ENCODE assay signal across 1 cellular context in the genomic region with DNA sequence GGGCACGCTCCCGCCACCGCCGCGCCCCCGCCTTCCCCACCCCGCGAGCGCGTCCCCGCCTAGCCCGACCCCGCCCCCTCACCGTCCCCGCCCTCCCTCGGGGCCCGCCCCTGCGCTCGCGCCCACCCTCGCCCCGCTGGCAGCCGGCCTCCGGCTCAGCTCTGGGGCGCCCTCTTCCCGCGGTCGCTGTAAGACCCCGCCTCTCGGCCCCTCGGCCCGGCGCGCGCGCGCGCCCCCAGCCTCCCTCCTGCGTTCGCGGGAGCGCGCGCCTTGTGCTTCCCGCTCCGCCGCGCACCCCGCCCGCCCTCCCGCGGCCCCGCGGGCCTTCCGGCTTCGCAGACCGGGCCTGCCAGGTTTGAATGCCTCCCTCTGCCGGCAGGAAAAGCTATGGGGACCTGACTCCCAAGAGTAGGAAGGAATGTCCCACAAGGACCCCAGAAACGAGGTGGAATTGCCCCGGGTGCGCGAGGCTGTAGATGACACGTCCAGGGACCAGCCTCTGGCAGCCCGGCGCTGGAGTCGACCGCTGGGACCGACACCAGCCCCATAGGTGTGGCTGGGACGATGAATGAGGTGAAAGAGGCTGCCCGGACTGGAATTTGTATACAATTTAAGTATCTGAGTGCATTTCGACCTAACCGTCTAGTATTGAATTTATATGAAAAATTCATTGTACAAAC.
TF ChIP-seq lines count a peak whose summit lies in the region.

No MANE protein-coding gene starts in this region.

TF ChIP-seq in GM12878, 131 proteins besides CTCF, POLR2A, EP300 and RAD21 (continued from another document):
- TF ChIP-seq, protein P1, sequence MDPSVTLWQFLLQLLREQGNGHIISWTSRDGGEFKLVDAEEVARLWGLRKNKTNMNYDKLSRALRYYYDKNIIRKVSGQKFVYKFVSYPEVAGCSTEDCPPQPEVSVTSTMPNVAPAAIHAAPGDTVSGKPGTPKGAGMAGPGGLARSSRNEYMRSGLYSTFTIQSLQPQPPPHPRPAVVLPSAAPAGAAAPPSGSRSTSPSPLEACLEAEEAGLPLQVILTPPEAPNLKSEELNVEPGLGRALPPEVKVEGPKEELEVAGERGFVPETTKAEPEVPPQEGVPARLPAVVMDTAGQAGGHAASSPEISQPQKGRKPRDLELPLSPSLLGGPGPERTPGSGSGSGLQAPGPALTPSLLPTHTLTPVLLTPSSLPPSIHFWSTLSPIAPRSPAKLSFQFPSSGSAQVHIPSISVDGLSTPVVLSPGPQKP (IDR thresholded peaks at IDR 0.05; ENCODE audit: low read depth, low read length), result no peak
- TF ChIP-seq TCF7 (IDR thresholded peaks at IDR 0.05; ENCODE audit: borderline replicate concordance) (no peak), TARDBP (IDR thresholded peaks at IDR 0.05; ENCODE audit: borderline replicate concordance) (no peak), GATAD2B (conservative IDR thresholded peaks at IDR 0.05; ENCODE audit: low read depth) (peak; percentile 12; the same call in 1 of the 2 replicates), IRF4 (IDR thresholded peaks at IDR 0.05; ENCODE audit: low read depth, low read length) (no peak), STAT1 (conservative IDR thresholded peaks at IDR 0.05) (no peak), RUNX3 (IDR thresholded peaks at IDR 0.05; ENCODE audit: low read length) (peak; percentile 20; the same call in 1 of the 2 replicates), ZNF622 (IDR thresholded peaks at IDR 0.05) (no peak), POLR2AphosphoS5 (IDR thresholded peaks at IDR 0.05; ENCODE audit: low read length) (peak; percentile 33; the same call in 1 of the 2 replicates), EZH2 (IDR thresholded peaks at IDR 0.05; ENCODE audit: borderline replicate concordance, control insufficient read depth, low read depth, low read length) (no peak), CEBPB (IDR thresholded peaks at IDR 0.05; ENCODE audit: borderline replicate concordance in 1 of 2, low read depth in 2 of 2, low read length in 2 of 2) (no peak), ESRRA (IDR thresholded peaks at IDR 0.05; ENCODE audit: low read length) (no peak), HDAC6 (IDR thresholded peaks at IDR 0.05; ENCODE audit: unreplicated experiment) (no peak), LARP7 (IDR thresholded peaks at IDR 0.05) (no peak), SMC3 (IDR thresholded peaks at IDR 0.05; ENCODE audit: borderline replicate concordance, low read length) (peak; percentile 44; the same call in 1 of the 2 replicates), BMI1 (IDR thresholded peaks at IDR 0.05; ENCODE audit: borderline replicate concordance) (no peak), ETV6 (conservative IDR thresholded peaks at IDR 0.05 in 1 of 2, IDR thresholded peaks at IDR 0.05 in 1 of 2; ENCODE audit: borderline replicate concordance in 1 of 2, low read depth in 1 of 2) (no peak), NBN (IDR thresholded peaks at IDR 0.05) (0 out of 2 replicates have a peak, but pooled peaks have one; percentile 18), BHLHE40 (IDR thresholded peaks at IDR 0.05; ENCODE audit: borderline replicate concordance in 1 of 2, low read depth in 2 of 2, low read length in 1 of 2) (peak in 1 of 2 experiments; percentile 31; a peak in 1 of 4 replicates), YY1 (IDR thresholded peaks at IDR 0.05; ENCODE audit: low read depth, low read length) (peak; percentile 53; the same call in 1 of the 2 replicates), TBL1XR1 (IDR thresholded peaks at IDR 0.05; ENCODE audit: low read depth, low read length) (no peak), CBX3 (IDR thresholded peaks at IDR 0.05; ENCODE audit: borderline replicate concordance, low read depth) (no peak), TCF12 (IDR thresholded peaks at IDR 0.05; ENCODE audit: low read depth, low read length) (no peak), MYB (IDR thresholded peaks at IDR 0.05; ENCODE audit: borderline replicate concordance, low read depth, low read length) (no peak), ZSCAN29 (IDR thresholded peaks at IDR 0.05) (no peak), EED (IDR thresholded peaks at IDR 0.05; ENCODE audit: low read depth) (peak; percentile 67), SUZ12 (IDR thresholded peaks at IDR 0.05; ENCODE audit: unreplicated experiment) (no peak), HDAC2 (IDR thresholded peaks at IDR 0.05) (no peak), JUNB (IDR thresholded peaks at IDR 0.05) (no peak), POU2F2 (IDR thresholded peaks at IDR 0.05; ENCODE audit: borderline replicate concordance, low read depth, low read length) (0 out of 3 replicates have a peak, but pooled peaks have one; percentile 42), CHD1 (IDR thresholded peaks at IDR 0.05; ENCODE audit: low read depth, low read length) (no peak), CBX5 (IDR thresholded peaks at IDR 0.05; ENCODE audit: low read depth) (no peak), BCL11A (IDR thresholded peaks at IDR 0.05; ENCODE audit: low read depth, low read length) (no peak), POLR2AphosphoS2 (IDR thresholded peaks at IDR 0.05; ENCODE audit: low read depth, low read length) (no peak), IKZF2 (IDR thresholded peaks at IDR 0.05) (peak; percentile 27 to 29; a peak in 2 of 4 replicates), SPI1 (IDR thresholded peaks at IDR 0.05; ENCODE audit: borderline replicate concordance, insufficient read depth, low read depth, low read length) (no peak)
- TF ChIP-seq, protein P2, sequence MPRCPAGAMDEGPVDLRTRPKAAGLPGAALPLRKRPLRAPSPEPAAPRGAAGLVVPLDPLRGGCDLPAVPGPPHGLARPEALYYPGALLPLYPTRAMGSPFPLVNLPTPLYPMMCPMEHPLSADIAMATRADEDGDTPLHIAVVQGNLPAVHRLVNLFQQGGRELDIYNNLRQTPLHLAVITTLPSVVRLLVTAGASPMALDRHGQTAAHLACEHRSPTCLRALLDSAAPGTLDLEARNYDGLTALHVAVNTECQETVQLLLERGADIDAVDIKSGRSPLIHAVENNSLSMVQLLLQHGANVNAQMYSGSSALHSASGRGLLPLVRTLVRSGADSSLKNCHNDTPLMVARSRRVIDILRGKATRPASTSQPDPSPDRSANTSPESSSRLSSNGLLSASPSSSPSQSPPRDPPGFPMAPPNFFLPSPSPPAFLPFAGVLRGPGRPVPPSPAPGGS (IDR thresholded peaks at IDR 0.05; ENCODE audit: borderline replicate concordance, insufficient read depth, low read depth, low read length, poor library complexity, severe bottlenecking), result peak; percentile 24
- TF ChIP-seq, protein P3, sequence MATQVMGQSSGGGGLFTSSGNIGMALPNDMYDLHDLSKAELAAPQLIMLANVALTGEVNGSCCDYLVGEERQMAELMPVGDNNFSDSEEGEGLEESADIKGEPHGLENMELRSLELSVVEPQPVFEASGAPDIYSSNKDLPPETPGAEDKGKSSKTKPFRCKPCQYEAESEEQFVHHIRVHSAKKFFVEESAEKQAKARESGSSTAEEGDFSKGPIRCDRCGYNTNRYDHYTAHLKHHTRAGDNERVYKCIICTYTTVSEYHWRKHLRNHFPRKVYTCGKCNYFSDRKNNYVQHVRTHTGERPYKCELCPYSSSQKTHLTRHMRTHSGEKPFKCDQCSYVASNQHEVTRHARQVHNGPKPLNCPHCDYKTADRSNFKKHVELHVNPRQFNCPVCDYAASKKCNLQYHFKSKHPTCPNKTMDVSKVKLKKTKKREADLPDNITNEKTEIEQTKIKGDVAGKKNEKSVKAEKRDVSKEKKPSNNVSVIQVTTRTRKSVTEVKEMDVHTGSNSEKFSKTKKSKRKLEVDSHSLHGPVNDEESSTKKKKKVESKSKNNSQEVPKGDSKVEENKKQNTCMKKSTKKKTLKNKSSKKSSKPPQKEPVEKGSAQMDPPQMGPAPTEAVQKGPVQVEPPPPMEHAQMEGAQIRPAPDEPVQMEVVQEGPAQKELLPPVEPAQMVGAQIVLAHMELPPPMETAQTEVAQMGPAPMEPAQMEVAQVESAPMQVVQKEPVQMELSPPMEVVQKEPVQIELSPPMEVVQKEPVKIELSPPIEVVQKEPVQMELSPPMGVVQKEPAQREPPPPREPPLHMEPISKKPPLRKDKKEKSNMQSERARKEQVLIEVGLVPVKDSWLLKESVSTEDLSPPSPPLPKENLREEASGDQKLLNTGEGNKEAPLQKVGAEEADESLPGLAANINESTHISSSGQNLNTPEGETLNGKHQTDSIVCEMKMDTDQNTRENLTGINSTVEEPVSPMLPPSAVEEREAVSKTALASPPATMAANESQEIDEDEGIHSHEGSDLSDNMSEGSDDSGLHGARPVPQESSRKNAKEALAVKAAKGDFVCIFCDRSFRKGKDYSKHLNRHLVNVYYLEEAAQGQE (IDR thresholded peaks at IDR 0.05; ENCODE audit: low read depth, low read length), result no peak
- TF ChIP-seq, protein P4, sequence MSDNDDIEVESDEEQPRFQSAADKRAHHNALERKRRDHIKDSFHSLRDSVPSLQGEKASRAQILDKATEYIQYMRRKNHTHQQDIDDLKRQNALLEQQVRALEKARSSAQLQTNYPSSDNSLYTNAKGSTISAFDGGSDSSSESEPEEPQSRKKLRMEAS (IDR thresholded peaks at IDR 0.05; ENCODE audit: low read depth, low read length), result no peak
- TF ChIP-seq, protein P5, sequence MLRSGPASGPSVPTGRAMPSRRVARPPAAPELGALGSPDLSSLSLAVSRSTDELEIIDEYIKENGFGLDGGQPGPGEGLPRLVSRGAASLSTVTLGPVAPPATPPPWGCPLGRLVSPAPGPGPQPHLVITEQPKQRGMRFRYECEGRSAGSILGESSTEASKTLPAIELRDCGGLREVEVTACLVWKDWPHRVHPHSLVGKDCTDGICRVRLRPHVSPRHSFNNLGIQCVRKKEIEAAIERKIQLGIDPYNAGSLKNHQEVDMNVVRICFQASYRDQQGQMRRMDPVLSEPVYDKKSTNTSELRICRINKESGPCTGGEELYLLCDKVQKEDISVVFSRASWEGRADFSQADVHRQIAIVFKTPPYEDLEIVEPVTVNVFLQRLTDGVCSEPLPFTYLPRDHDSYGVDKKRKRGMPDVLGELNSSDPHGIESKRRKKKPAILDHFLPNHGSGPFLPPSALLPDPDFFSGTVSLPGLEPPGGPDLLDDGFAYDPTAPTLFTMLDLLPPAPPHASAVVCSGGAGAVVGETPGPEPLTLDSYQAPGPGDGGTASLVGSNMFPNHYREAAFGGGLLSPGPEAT (IDR thresholded peaks at IDR 0.05; ENCODE audit: low read depth), result no peak
- TF ChIP-seq, protein P6, sequence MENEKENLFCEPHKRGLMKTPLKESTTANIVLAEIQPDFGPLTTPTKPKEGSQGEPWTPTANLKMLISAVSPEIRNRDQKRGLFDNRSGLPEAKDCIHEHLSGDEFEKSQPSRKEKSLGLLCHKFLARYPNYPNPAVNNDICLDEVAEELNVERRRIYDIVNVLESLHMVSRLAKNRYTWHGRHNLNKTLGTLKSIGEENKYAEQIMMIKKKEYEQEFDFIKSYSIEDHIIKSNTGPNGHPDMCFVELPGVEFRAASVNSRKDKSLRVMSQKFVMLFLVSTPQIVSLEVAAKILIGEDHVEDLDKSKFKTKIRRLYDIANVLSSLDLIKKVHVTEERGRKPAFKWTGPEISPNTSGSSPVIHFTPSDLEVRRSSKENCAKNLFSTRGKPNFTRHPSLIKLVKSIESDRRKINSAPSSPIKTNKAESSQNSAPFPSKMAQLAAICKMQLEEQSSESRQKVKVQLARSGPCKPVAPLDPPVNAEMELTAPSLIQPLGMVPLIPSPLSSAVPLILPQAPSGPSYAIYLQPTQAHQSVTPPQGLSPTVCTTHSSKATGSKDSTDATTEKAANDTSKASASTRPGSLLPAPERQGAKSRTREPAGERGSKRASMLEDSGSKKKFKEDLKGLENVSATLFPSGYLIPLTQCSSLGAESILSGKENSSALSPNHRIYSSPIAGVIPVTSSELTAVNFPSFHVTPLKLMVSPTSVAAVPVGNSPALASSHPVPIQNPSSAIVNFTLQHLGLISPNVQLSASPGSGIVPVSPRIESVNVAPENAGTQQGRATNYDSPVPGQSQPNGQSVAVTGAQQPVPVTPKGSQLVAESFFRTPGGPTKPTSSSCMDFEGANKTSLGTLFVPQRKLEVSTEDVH (IDR thresholded peaks at IDR 0.05; ENCODE audit: low read depth, partially characterized antibody), result no peak
- TF ChIP-seq, protein P7, sequence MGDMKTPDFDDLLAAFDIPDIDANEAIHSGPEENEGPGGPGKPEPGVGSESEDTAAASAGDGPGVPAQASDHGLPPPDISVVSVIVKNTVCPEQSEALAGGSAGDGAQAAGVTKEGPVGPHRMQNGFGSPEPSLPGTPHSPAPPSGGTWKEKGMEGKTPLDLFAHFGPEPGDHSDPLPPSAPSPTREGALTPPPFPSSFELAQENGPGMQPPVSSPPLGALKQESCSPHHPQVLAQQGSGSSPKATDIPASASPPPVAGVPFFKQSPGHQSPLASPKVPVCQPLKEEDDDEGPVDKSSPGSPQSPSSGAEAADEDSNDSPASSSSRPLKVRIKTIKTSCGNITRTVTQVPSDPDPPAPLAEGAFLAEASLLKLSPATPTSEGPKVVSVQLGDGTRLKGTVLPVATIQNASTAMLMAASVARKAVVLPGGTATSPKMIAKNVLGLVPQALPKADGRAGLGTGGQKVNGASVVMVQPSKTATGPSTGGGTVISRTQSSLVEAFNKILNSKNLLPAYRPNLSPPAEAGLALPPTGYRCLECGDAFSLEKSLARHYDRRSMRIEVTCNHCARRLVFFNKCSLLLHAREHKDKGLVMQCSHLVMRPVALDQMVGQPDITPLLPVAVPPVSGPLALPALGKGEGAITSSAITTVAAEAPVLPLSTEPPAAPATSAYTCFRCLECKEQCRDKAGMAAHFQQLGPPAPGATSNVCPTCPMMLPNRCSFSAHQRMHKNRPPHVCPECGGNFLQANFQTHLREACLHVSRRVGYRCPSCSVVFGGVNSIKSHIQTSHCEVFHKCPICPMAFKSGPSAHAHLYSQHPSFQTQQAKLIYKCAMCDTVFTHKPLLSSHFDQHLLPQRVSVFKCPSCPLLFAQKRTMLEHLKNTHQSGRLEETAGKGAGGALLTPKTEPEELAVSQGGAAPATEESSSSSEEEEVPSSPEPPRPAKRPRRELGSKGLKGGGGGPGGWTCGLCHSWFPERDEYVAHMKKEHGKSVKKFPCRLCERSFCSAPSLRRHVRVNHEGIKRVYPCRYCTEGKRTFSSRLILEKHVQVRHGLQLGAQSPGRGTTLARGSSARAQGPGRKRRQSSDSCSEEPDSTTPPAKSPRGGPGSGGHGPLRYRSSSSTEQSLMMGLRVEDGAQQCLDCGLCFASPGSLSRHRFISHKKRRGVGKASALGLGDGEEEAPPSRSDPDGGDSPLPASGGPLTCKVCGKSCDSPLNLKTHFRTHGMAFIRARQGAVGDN (IDR thresholded peaks at IDR 0.05), result no peak
- TF ChIP-seq, protein P8, sequence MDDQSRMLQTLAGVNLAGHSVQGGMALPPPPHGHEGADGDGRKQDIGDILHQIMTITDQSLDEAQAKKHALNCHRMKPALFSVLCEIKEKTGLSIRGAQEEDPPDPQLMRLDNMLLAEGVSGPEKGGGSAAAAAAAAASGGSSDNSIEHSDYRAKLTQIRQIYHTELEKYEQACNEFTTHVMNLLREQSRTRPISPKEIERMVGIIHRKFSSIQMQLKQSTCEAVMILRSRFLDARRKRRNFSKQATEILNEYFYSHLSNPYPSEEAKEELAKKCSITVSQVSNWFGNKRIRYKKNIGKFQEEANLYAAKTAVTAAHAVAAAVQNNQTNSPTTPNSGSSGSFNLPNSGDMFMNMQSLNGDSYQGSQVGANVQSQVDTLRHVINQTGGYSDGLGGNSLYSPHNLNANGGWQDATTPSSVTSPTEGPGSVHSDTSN (IDR thresholded peaks at IDR 0.05; ENCODE audit: insufficient replicate concordance, low read depth, low read length), result no peak
